In the genomic region with DNA sequence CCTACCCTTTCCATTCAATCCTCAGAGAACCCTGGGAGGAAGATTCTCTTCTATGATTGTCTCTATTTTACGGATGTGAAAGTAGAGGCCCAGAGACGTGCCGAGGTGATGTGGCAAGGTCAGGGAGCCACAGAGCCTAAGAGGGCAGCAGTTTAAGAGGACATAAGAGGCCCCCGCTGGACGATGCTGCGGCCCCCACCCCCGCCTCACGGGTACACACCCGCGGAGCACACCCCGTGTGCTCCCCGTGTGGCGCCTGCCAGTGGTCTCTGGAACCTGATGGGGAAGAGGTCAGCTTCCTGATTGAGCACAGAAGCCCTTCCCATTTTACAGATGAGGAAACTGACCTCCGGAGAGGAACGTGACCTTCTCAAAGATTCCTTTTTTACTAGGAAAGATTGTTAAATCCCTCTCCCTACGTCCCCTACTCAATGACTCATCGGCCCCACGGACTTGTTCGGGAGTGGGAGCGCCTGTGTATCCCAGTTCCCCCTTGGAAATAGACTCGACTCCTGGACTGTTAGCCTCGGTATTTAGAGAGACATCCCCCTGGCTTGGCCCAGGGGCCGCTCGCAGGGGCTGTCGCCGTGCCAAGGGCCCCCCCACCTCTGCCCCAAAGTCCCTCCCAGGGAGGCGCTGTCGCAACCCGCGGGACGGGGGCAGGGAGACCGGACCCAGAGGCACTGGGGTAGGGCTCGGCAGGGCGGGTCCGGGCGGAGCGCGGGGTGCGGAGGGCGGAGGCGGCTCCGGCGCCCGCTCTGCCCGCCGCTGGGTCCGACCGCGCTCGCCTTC, we compare ENCODE assay signal across 1 cellular context.
TF ChIP-seq lines count a peak whose summit lies in the region.

A gene with protein sequence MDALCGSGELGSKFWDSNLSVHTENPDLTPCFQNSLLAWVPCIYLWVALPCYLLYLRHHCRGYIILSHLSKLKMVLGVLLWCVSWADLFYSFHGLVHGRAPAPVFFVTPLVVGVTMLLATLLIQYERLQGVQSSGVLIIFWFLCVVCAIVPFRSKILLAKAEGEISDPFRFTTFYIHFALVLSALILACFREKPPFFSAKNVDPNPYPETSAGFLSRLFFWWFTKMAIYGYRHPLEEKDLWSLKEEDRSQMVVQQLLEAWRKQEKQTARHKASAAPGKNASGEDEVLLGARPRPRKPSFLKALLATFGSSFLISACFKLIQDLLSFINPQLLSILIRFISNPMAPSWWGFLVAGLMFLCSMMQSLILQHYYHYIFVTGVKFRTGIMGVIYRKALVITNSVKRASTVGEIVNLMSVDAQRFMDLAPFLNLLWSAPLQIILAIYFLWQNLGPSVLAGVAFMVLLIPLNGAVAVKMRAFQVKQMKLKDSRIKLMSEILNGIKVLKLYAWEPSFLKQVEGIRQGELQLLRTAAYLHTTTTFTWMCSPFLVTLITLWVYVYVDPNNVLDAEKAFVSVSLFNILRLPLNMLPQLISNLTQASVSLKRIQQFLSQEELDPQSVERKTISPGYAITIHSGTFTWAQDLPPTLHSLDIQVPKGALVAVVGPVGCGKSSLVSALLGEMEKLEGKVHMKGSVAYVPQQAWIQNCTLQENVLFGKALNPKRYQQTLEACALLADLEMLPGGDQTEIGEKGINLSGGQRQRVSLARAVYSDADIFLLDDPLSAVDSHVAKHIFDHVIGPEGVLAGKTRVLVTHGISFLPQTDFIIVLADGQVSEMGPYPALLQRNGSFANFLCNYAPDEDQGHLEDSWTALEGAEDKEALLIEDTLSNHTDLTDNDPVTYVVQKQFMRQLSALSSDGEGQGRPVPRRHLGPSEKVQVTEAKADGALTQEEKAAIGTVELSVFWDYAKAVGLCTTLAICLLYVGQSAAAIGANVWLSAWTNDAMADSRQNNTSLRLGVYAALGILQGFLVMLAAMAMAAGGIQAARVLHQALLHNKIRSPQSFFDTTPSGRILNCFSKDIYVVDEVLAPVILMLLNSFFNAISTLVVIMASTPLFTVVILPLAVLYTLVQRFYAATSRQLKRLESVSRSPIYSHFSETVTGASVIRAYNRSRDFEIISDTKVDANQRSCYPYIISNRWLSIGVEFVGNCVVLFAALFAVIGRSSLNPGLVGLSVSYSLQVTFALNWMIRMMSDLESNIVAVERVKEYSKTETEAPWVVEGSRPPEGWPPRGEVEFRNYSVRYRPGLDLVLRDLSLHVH (N-terminal part only) (plus strand): TSS at position 759 of the 792 bp plus-strand sequence. CDS start 56 bp downstream, outside the sequence.

TF ChIP-seq in endothelial cell of umbilical vein, 7 proteins besides CTCF, POLR2A, EP300 and RAD21:
- TF ChIP-seq MYC (IDR thresholded peaks at IDR 0.05; ENCODE audit: low read depth, low read length): no peak
